ENCODE assay signal across 24 cellular contexts in genomic region chr19:37953125-37953524, GRCh38. TPM values are rescaled to one million over a fixed set of nuclear protein-coding genes. Genes with fewer than 3 reads are reported as not detected.
DNase-seq lines count a peak whose midpoint lies in the region; ATAC-seq, FAIRE-seq and TF ChIP-seq lines count a peak whose summit lies in the region.
"Had no signal": no experiment of that assay in that cellular context is flagged by ENCODE, and none has a peak within 500 bp of the region (broad histone marks: within the 10 kb centered on the region; RNA-seq: fewer than 3 reads in every experiment).

No MANE protein-coding gene starts in this region.

- intact Hi-C loops in dorsolateral prefrontal cortex (cut with DNase I), result no loop called here

- TF ChIP-seq POLR2A in A549 (IDR thresholded peaks at IDR 0.05; ENCODE audit: low read length), result no peak

- no peaks in the 10 kb centered on the region for H3K9me3 ChIP-seq in A549
- H3K9me3 ChIP-seq: adrenal gland, upper lobe of left lung had no signal

- DNase-seq in A549 (ENCODE audit: low read depth in 1 of 2, low spot score in 1 of 2) (no peak), M059J (ENCODE audit: low read depth) (peak; percentile 48), mesothelial cell of epicardium (ENCODE audit: low spot score in 2 of 2, unreplicated experiment in 2 of 2) (no peak), dorsolateral prefrontal cortex (no peak)
- no peak for DNase-seq in stimulated activated naive CD4-positive, alpha-beta T cell (lab: John Stamatoyannopoulos, UW)
- DNase-seq: activated CD8-positive, alpha-beta T cell treated with anti-CD3 and anti-CD28 coated beads for 36 hours; adrenal gland; C1 segment of cervical spinal cord; foreskin melanocyte; GOT3; Karpas-422; left ventricle myocardium superior; NCI-H1436; NCI-H2171; NCI-H82; stimulated activated CD4-positive, alpha-beta T cell treated with anti-CD3 and anti-CD28 coated beads, Interleukin-15, amount 100 ng/mL, for 24 hours; SW 1271; upper lobe of left lung had no signal

- peaks cover 55% of the 10 kb centered on the region for H3K4me1 ChIP-seq in A549
- H3K4me1 ChIP-seq: adrenal gland had no signal

- H3K27me3 ChIP-seq in dorsolateral prefrontal cortex, result no peaks in the 10 kb centered on the region
- H3K27me3 ChIP-seq: adrenal gland, upper lobe of left lung had no signal

- ATAC-seq in A549, result peak in 1 of 2 experiments; percentile 9; a peak in 1 of 6 replicates
- no peak for ATAC-seq in GM19035 (IDR thresholded peaks at IDR 0.05; ENCODE audit: unreplicated experiment)
- no peak for ATAC-seq in HG03097 (IDR thresholded peaks at IDR 0.05; ENCODE audit: low FRiP score, unreplicated experiment)
- ATAC-seq: activated CD8-positive, alpha-beta T cell treated with anti-CD3 and anti-CD28 coated beads for 36 hours; left ventricle myocardium superior had no signal

- H3K27me3 Mint-ChIP-seq in brain (peaks cover 5% of the 10 kb centered on the region), mesothelial cell of epicardium (ENCODE audit: low read depth) (no peaks in the 10 kb centered on the region)
- H3K27me3 Mint-ChIP-seq: activated CD8-positive, alpha-beta T cell treated with anti-CD3 and anti-CD28 coated beads for 36 hours; stimulated activated naive CD8-positive, alpha-beta T cell treated with anti-CD3 and anti-CD28 coated beads, Interleukin-15, Interleukin-2, amounts not matched to agents 100 ng/mL and 50 ng/mL, for 24 hours had no signal

- H3K4me3 Mint-ChIP-seq in brain (peak overlapping the region in 3 of 5 experiments; percentile 10 to 36 (median 26)), mesothelial cell of epicardium (no peak overlapping the region)
- H3K4me3 Mint-ChIP-seq: activated CD8-positive, alpha-beta T cell treated with anti-CD3 and anti-CD28 coated beads for 36 hours; stimulated activated naive CD8-positive, alpha-beta T cell treated with anti-CD3 and anti-CD28 coated beads, Interleukin-15, Interleukin-2, amounts not matched to agents 100 ng/mL and 50 ng/mL, for 24 hours had no signal

- H3K4me2 ChIP-seq in A549, result no peak overlapping the region

- WGBS in A549 (ENCODE audit: missing lambda C conversion rate), result 88% methylated on average over 6 of the region's 6 CpGs

- TF ChIP-seq CTCF in A549 (IDR thresholded peaks at IDR 0.05) (no peak), brain (conservative IDR thresholded peaks at IDR 0.05) (no peak), mesothelial cell of epicardium (IDR thresholded peaks at IDR 0.05; ENCODE audit: unreplicated experiment) (no peak), dorsolateral prefrontal cortex (IDR thresholded peaks at IDR 0.05 in 54 of 56, conservative IDR thresholded peaks at IDR 0.05 in 2 of 56; ENCODE audit: low read depth in 1 of 56, partially characterized antibody in 56 of 56) (no peak)

- peak; percentile 90 for FAIRE-seq in A549 (lab: Jason Lieb, UNC)
- FAIRE-seq: A204.1 had no signal

- POLR2A ChIA-PET in A549 (lab: Yijun Ruan, JAX), result interaction anchor here (0.8 to 1.2 kb wide), 2 partner anchors 11 to 21 kb away, joined by 4 read pairs; no protein-coding TSS in a partner anchor

- no peak for TF ChIP-seq EP300 in A549 (IDR thresholded peaks at IDR 0.05)

- peaks cover 0 to 22% (median 10%) of the 10 kb centered on the region in 5 experiments for H3K9me3 Mint-ChIP-seq in brain
- H3K9me3 Mint-ChIP-seq in mesothelial cell of epicardium, result peaks cover 4% of the 10 kb centered on the region

- no peak overlapping the region for H3K4me3 ChIP-seq in A549
- H3K4me3 ChIP-seq in dorsolateral prefrontal cortex, result no peak overlapping the region
- H3K4me3 ChIP-seq: adrenal gland, upper lobe of left lung had no signal

- no peak for TF ChIP-seq RAD21 in A549 (conservative IDR thresholded peaks at IDR 0.05 in 1 of 2, IDR thresholded peaks at IDR 0.05 in 1 of 2)

- H3K4me1 Mint-ChIP-seq in brain (peaks cover 25% of the 10 kb centered on the region), mesothelial cell of epicardium (peaks cover 14% of the 10 kb centered on the region)

- CTCF ChIA-PET in A549 (lab: Yijun Ruan, JAX), result interaction anchor here (0.7 to 2.2 kb wide), 13 partner anchors 8 to 274 kb away, joined by 3 to 20 read pairs (median 3); no protein-coding TSS in a partner anchor

- H3K27ac ChIP-seq in A549 (peak overlapping the region in 1 of 2 experiments; percentile 46; a peak in 3 of 6 replicates), dorsolateral prefrontal cortex (no peak overlapping the region)
- H3K27ac ChIP-seq: adrenal gland, upper lobe of left lung had no signal

- H3K36me3 Mint-ChIP-seq in brain (peaks cover 26% of the 10 kb centered on the region), mesothelial cell of epicardium (peaks cover 13% of the 10 kb centered on the region)

- H3K27ac Mint-ChIP-seq in brain (peak overlapping the region in 4 of 5 experiments; percentile 59 to 90 (median 64)), mesothelial cell of epicardium (peak overlapping the region; percentile 82)
- H3K27ac Mint-ChIP-seq: activated CD8-positive, alpha-beta T cell treated with anti-CD3 and anti-CD28 coated beads for 36 hours had no signal

TF ChIP-seq in A549, 52 proteins besides CTCF, POLR2A, EP300 and RAD21:
- TF ChIP-seq PHF8 (IDR thresholded peaks at IDR 0.05; ENCODE audit: borderline replicate concordance, low read depth) (no peak), POLR2AphosphoS2 (conservative IDR thresholded peaks at IDR 0.05; ENCODE audit: low read length) (0 out of 2 replicates have a peak, but pooled peaks have one; percentile 8)
TF ChIP-seq in A549: peak in this region for 1.

RNA-seq across cellular contexts. Expression of gene SIPA1L3, which starts 46.1 kb away (rescaled TPM):
- polyA plus RNA-seq in A549 (2011; rRNA removed) (28.9 and 47.8 TPM in 2 replicates), A549 (2017; fragmentation: RNase III; extraction: RNeasy Plus Mini Kit Qiagen cat#74134 plus additional on column Dnase treatment) (50.6 to 55.4 TPM (median 53.9 TPM) in 3 replicates), brain (ENCODE audit: insufficient read depth, low read depth, low replicate concordance) (11.2 TPM)
- polyA plus RNA-seq in A549 (2012; cell fraction: cytosol; rRNA removed), result 27.9 and 36.2 TPM in 2 replicates
- 73.6 and 96.7 TPM in 2 replicates for polyA plus RNA-seq in A549 (2012; cell fraction: nucleus; rRNA removed)
- 156 and 168 TPM in 2 replicates for polyA minus RNA-seq in A549 (2011; rRNA and poly(A)+ RNA removed)
- total RNA-seq in M059J (2014; rRNA removed; shearing (Covaris generic)), result 12.1 and 22.7 TPM in 2 replicates
- total RNA-seq in mesothelial cell of epicardium (55.2 to 60.1 TPM (median 58.2 TPM) in 3 replicates), dorsolateral prefrontal cortex (10 to 100 TPM; 27.0 to 62.5 (median 41.4) TPM)

RNA-seq across cellular contexts. Expression of gene WDR87, which starts 46.7 kb away (rescaled TPM):
- polyA plus RNA-seq in A549 (2011; rRNA removed) (not detected in 2 replicates), A549 (2017; fragmentation: RNase III; extraction: RNeasy Plus Mini Kit Qiagen cat#74134 plus additional on column Dnase treatment) (not detected in 3 replicates), brain (ENCODE audit: insufficient read depth, low read depth, low replicate concordance) (not detected)
- not detected in 2 replicates for polyA plus RNA-seq in A549 (2012; cell fraction: cytosol; rRNA removed)
- polyA plus RNA-seq in A549 (2012; cell fraction: nucleus; rRNA removed), result not detected in 2 replicates
- not detected in 2 replicates for polyA minus RNA-seq in A549 (2011; rRNA and poly(A)+ RNA removed)
- total RNA-seq in M059J (2014; rRNA removed; shearing (Covaris generic)), result not detected in 2 replicates
- total RNA-seq in mesothelial cell of epicardium (0.16 TPM in 1 of 3 replicates, not detected in the others), dorsolateral prefrontal cortex (under 1 TPM in 4 of 120 experiments, not detected in 116; 0.03 to 0.36 (median 0.06) TPM)
- total RNA-seq: activated CD8-positive, alpha-beta T cell treated with anti-CD3 and anti-CD28 coated beads for 36 hours; adrenal gland; left ventricle myocardium superior; pulmonary artery endothelial cell; upper lobe of left lung had no signal
